In genomic region chr17:80744725-80745124, GRCh38 we compare ENCODE assay signal across 1 cellular context.
A peak's percentile ranks its signal among the peaks of the same experiment; 100 is the strongest.
TF ChIP-seq lines count a peak whose summit lies in the region.

No MANE protein-coding gene starts in this region.

TF ChIP-seq in K562, 482 proteins besides CTCF, POLR2A, EP300 and RAD21:
- peak; percentile 90 for TF ChIP-seq HMBOX1 (IDR thresholded peaks at IDR 0.05)
